8 cellular contexts compared by ENCODE assay signal in genomic region chr18:77054288-77054605, GRCh38.
DNase-seq lines count a peak whose midpoint lies in the region; ATAC-seq and TF ChIP-seq lines count a peak whose summit lies in the region.

No MANE protein-coding gene starts in this region.

- intact Hi-C loops in mucosa of descending colon (cut with DNase I, micrococcal nuclease): no loop called here

- peak; percentile 14 for ATAC-seq in HG02981 (IDR thresholded peaks at IDR 0.05; ENCODE audit: unreplicated experiment)
- ATAC-seq in mucosa of descending colon: peak; percentile 6
- ATAC-seq in GM21515 (IDR thresholded peaks at IDR 0.05; ENCODE audit: unreplicated experiment): no peak

- DNase-seq in activated CD4-positive, alpha-beta T cell treated with anti-CD3 and anti-CD28 coated beads, Interleukin-2, amount 50 U/mL, for 48 hours: peak; percentile 56 to 61
- DNase-seq in mucosa of descending colon (no peak), DMS79 treated with DMSO at 0.1 percent for 48 hours (lab: John Stamatoyannopoulos, UW) (no peak), SKM-1 (lab: John Stamatoyannopoulos, UW; ENCODE audit: unreplicated experiment) (no peak), inferior parietal cortex (ENCODE audit: extremely low spot score) (no peak)

- no peak overlapping the region for H3K4me3 ChIP-seq in mucosa of descending colon

- H3K4me1 ChIP-seq in mucosa of descending colon (ENCODE audit: low read depth): peaks cover 29% of the 10 kb centered on the region

- no peaks in the 10 kb centered on the region for H3K9me3 ChIP-seq in mucosa of descending colon

- no peak for TF ChIP-seq CTCF in mucosa of descending colon (IDR thresholded peaks at IDR 0.05)

- no peaks in the 10 kb centered on the region for H3K36me3 ChIP-seq in mucosa of descending colon (ENCODE audit: low read depth)

- peak; percentile 39 for TF ChIP-seq POLR2A in GM18526 (IDR thresholded peaks at IDR 0.05; ENCODE audit: extremely low read depth, insufficient read length)

Comparison
In these comparisons a context has a peak if more than half of its experiments do, and no peak if none do; other contexts are left out.
1. DNase-seq: peak in activated CD4-positive, alpha-beta T cell treated with anti-CD3 and anti-CD28 coated beads, Interleukin-2, amount 50 U/mL, for 48 hours (2 of 2); none in mucosa of descending colon (0 of 3), DMS79 treated with DMSO at 0.1 percent for 48 hours (single experiment), SKM-1 (single experiment) and inferior parietal cortex (single experiment).